In the genomic region with DNA sequence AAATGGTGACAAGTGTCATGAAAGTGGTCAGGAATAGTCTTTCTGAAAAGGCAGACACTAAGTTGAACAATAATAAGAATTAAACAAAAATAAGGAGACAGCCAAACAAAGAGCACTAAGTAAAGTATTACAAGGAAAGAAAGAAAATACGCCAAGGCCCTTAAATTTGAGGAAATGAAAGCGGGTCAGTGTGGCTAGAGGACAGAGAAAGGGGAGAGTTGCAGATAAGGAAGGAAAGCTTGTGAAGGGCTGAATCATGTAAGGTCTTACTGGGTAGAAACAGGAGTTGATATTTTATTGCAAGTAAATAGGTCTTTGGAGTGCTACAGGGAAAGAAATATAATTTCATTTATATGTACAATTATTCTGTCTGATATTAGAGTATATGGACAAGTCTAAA, we compare ENCODE assay signal across 16 cellular contexts.
DNase-seq lines count a peak whose midpoint lies in the region; ATAC-seq and TF ChIP-seq lines count a peak whose summit lies in the region.
"Had no signal": no experiment of that assay in that cellular context is flagged by ENCODE, and none has a peak within 500 bp of the region (broad histone marks: within the 10 kb centered on the region; RNA-seq: fewer than 3 reads in every experiment).

No MANE protein-coding gene starts in this region.

- peaks cover 16% of the 10 kb centered on the region for H3K4me1 ChIP-seq in OCI-LY3 (ENCODE audit: low read length)
- no peaks in the 10 kb centered on the region for H3K4me1 ChIP-seq in upper lobe of right lung

- H2AFZ ChIP-seq in OCI-LY3 (ENCODE audit: low read depth, low read length): no peak overlapping the region

- H3K9ac ChIP-seq in OCI-LY3 (ENCODE audit: low read length): no peak overlapping the region

- no peaks in the 10 kb centered on the region for H3K27me3 ChIP-seq in OCI-LY3 (ENCODE audit: low read depth, low read length)
- no peaks in the 10 kb centered on the region for H3K27me3 ChIP-seq in upper lobe of right lung
- no peaks in the 10 kb centered on the region for H3K27me3 ChIP-seq in MG63

- H3K9me3 ChIP-seq in OCI-LY3 (ENCODE audit: insufficient read depth, low read length): no peaks in the 10 kb centered on the region
- H3K9me3 ChIP-seq in upper lobe of right lung: no peaks in the 10 kb centered on the region
- H3K9me3 ChIP-seq in MG63: no peaks in the 10 kb centered on the region

- H3K27ac ChIP-seq in OCI-LY3 (ENCODE audit: low read length) (no peak overlapping the region), upper lobe of right lung (no peak overlapping the region)

- no peaks in the 10 kb centered on the region for H4K20me1 ChIP-seq in OCI-LY3 (ENCODE audit: insufficient read depth, low read length)

- H3K79me2 ChIP-seq in OCI-LY3 (ENCODE audit: low read length): no peaks in the 10 kb centered on the region

- H3K4me3 ChIP-seq in OCI-LY3 (ENCODE audit: low read length) (no peak overlapping the region), upper lobe of right lung (no peak overlapping the region), MG63 (no peak overlapping the region)

- intact Hi-C loops in upper lobe of right lung (cut with DNase I): no loop called here

- no peak for TF ChIP-seq CTCF in OCI-LY3 (IDR thresholded peaks at IDR 0.05; ENCODE audit: low read depth, low read length)
- TF ChIP-seq CTCF in upper lobe of right lung (IDR thresholded peaks at IDR 0.05): no peak
- TF ChIP-seq CTCF in GM10266 (IDR thresholded peaks at IDR 0.05; ENCODE audit: control insufficient read depth, insufficient read depth, low read depth, missing control alignments): no peak

- H3K36me3 ChIP-seq in OCI-LY3 (replicated peaks; ENCODE audit: low read depth, low read length) (no peaks in the 10 kb centered on the region), upper lobe of right lung (no peaks in the 10 kb centered on the region), MG63 (no peaks in the 10 kb centered on the region)

- peak; percentile 52 for ATAC-seq in GM21786 (IDR thresholded peaks at IDR 0.05; ENCODE audit: unreplicated experiment)
- ATAC-seq in upper lobe of right lung: peak; percentile 59
- ATAC-seq in GM18498 (IDR thresholded peaks at IDR 0.05; ENCODE audit: unreplicated experiment): no peak
- ATAC-seq: Right ventricle myocardium inferior had no signal

- peak overlapping the region; percentile 18; the same call in 1 of the 2 replicates for H3K4me2 ChIP-seq in OCI-LY3 (ENCODE audit: low read length)

- DNase-seq in MV-4-11 (lab: John Stamatoyannopoulos, UW) (peak; percentile 93), upper lobe of right lung (no peak), MG63 (no peak), GM10266 (ENCODE audit: extremely low spot score) (no peak)
- DNase-seq: GOT3, HFFc6, Karpas-422, NCI-H1092, NCI-H2171, NCI-H446 treated with DMSO at 0.1 percent for 48 hours, NCI-H82, SW 1271 had no signal
